In genomic region chr19:45938733-45939319, GRCh38 we compare ENCODE assay signal across 1 cellular context.
TF ChIP-seq lines count a peak whose summit lies in the region.

No MANE protein-coding gene starts in this region.

TF ChIP-seq in H1, 55 proteins besides CTCF, POLR2A, EP300 and RAD21:
- TF ChIP-seq CREB1 (IDR thresholded peaks at IDR 0.05) (0 out of 2 replicates have a peak, but pooled peaks have one; percentile 11), CBX8 (IDR thresholded peaks at IDR 0.05; ENCODE audit: borderline replicate concordance, low read depth, low read length) (no peak)
